Comparison of ENCODE assay signal across 8 cellular contexts in genomic region chr3:48555949-48556795, GRCh38. TPM values are rescaled to one million over a fixed set of nuclear protein-coding genes. Genes with fewer than 3 reads are reported as not detected.
DNase-seq lines count a peak whose midpoint lies in the region; ATAC-seq and TF ChIP-seq lines count a peak whose summit lies in the region.

No MANE protein-coding gene starts in this region.

- H3K27me3 Mint-ChIP-seq in T-helper 1 cell treated with Interleukin-12 subunit alpha and Interleukin-12 subunit beta and Interleukin-4 antibody, amounts not matched to agents 30 μg/mL and 1 μg/mL, for 36 hours (ENCODE audit: low read depth), result no peaks in the 10 kb centered on the region
- no peaks in the 10 kb centered on the region for H3K27me3 Mint-ChIP-seq in activated CD4-positive, alpha-beta memory T cell treated with anti-CD3 and anti-CD28 coated beads for 36 hours

- CTCF ChIA-PET in activated CD4-positive, alpha-beta memory T cell treated with anti-CD3 and anti-CD28 coated beads for 36 hours (lab: Charles Lee), result interaction anchor here (0.6 to 5.6 kb wide), 14 partner anchors 7 to 769 kb away, joined by 3 to 58 read pairs (median 7); partner anchors contain the start of genes CCDC51, SLC26A6 and TMA7

- H3K9me3 Mint-ChIP-seq in T-helper 1 cell treated with Interleukin-12 subunit alpha and Interleukin-12 subunit beta and Interleukin-4 antibody, amounts not matched to agents 30 μg/mL and 1 μg/mL, for 36 hours, result no peaks in the 10 kb centered on the region
- H3K9me3 Mint-ChIP-seq in activated CD4-positive, alpha-beta memory T cell treated with anti-CD3 and anti-CD28 coated beads for 36 hours, result no peaks in the 10 kb centered on the region

- TF ChIP-seq CTCF in stomach (IDR thresholded peaks at IDR 0.05), result no peak

- POLR2A ChIA-PET in activated CD4-positive, alpha-beta memory T cell treated with anti-CD3 and anti-CD28 coated beads for 36 hours (lab: Charles Lee), result interaction anchor here (0.5 to 1.9 kb wide), 10 partner anchors 52 to 873 kb away, joined by 3 to 9 read pairs (median 4); partner anchors contain the start of genes NICN1, SHISA5 and SLC26A6

- peaks cover 7% of the 10 kb centered on the region for H3K4me1 ChIP-seq in iPS-15b (ENCODE audit: control insufficient read depth, insufficient read depth, low read length)
- H3K4me1 ChIP-seq in stomach, result peaks cover 36 to 69% (median 55%) of the 10 kb centered on the region in 4 donors

- 12 to 19% (median 15%) methylated on average over 14 to 29 of the region's 29 CpGs for WGBS in stomach, 5 donors

- no peak for TF ChIP-seq POLR2A in stomach (IDR thresholded peaks at IDR 0.05)

- H3K4me3 Mint-ChIP-seq in T-helper 1 cell treated with Interleukin-12 subunit alpha and Interleukin-12 subunit beta and Interleukin-4 antibody, amounts not matched to agents 30 μg/mL and 1 μg/mL, for 36 hours, result peak overlapping the region; percentile 94
- peak overlapping the region; percentile 83 for H3K4me3 Mint-ChIP-seq in activated CD4-positive, alpha-beta memory T cell treated with anti-CD3 and anti-CD28 coated beads for 36 hours

- H3K36me3 ChIP-seq in iPS-15b (ENCODE audit: control insufficient read depth, insufficient read depth, low read length) (peaks cover 6% of the 10 kb centered on the region), stomach (no peaks in the 10 kb centered on the region)

- no peak for TF ChIP-seq EP300 in stomach (IDR thresholded peaks at IDR 0.05)

- H3K27ac Mint-ChIP-seq in T-helper 1 cell treated with Interleukin-12 subunit alpha and Interleukin-12 subunit beta and Interleukin-4 antibody, amounts not matched to agents 30 μg/mL and 1 μg/mL, for 36 hours, result peak overlapping the region; percentile 72
- H3K27ac Mint-ChIP-seq in activated CD4-positive, alpha-beta memory T cell treated with anti-CD3 and anti-CD28 coated beads for 36 hours, result peak overlapping the region; percentile 42

- ATAC-seq in GM21423 (IDR thresholded peaks at IDR 0.05; ENCODE audit: unreplicated experiment), result no peak
- no peak for ATAC-seq in HG03280 (IDR thresholded peaks at IDR 0.05; ENCODE audit: unreplicated experiment)

- H3K27ac ChIP-seq in stomach, result peak overlapping the region; percentile 47 to 84 (median 75)

- intact Hi-C loops in activated CD4-positive, alpha-beta memory T cell treated with anti-CD3 and anti-CD28 coated beads for 36 hours (cut with micrococcal nuclease), result loop anchor here (1.0 to 5.0 kb wide), 5 partner anchors 49 to 451 kb away; partner anchors contain the start of genes CCDC51, CDC25A, TMA7 and WDR6
- intact Hi-C loops in stomach (cut with DNase I; ENCODE audit: low total_unique reads), result no loop called here

- H3K27me3 ChIP-seq in iPS-15b (ENCODE audit: control insufficient read depth, insufficient read depth, low read length) (no peaks in the 10 kb centered on the region), stomach (no peaks in the 10 kb centered on the region)

- peaks cover 13% of the 10 kb centered on the region for H3K36me3 Mint-ChIP-seq in T-helper 1 cell treated with Interleukin-12 subunit alpha and Interleukin-12 subunit beta and Interleukin-4 antibody, amounts not matched to agents 30 μg/mL and 1 μg/mL, for 36 hours (ENCODE audit: low read depth)
- peaks cover 3% of the 10 kb centered on the region for H3K36me3 Mint-ChIP-seq in activated CD4-positive, alpha-beta memory T cell treated with anti-CD3 and anti-CD28 coated beads for 36 hours

- peak overlapping the region; percentile 37 for H3K9ac ChIP-seq in iPS-15b (ENCODE audit: low read depth, low read length)

- DNase-seq in T-helper 1 cell, result no peak
- DNase-seq in activated CD4-positive, alpha-beta memory T cell treated with anti-CD3 and anti-CD28 coated beads for 36 hours, result no peak
- no peak for DNase-seq in stomach
- DNase-seq in NCI-H446 treated with DMSO at 0.1 percent for 48 hours (lab: John Stamatoyannopoulos, UW), result no peak

- H3K9me3 ChIP-seq in iPS-15b (ENCODE audit: control insufficient read depth, insufficient read depth, low read length) (no peaks in the 10 kb centered on the region), stomach (no peaks in the 10 kb centered on the region)

- peaks cover 42% of the 10 kb centered on the region for H3K4me1 Mint-ChIP-seq in T-helper 1 cell treated with Interleukin-12 subunit alpha and Interleukin-12 subunit beta and Interleukin-4 antibody, amounts not matched to agents 30 μg/mL and 1 μg/mL, for 36 hours (ENCODE audit: low read depth)
- H3K4me1 Mint-ChIP-seq in activated CD4-positive, alpha-beta memory T cell treated with anti-CD3 and anti-CD28 coated beads for 36 hours (ENCODE audit: low read depth), result peaks cover 16% of the 10 kb centered on the region

- peak overlapping the region; percentile 90 for H3K4me3 ChIP-seq in iPS-15b (ENCODE audit: low read depth, low read length)
- H3K4me3 ChIP-seq in stomach, result peak overlapping the region; percentile 50 to 71 (median 65)

RNA-seq across cellular contexts. Expression of gene PFKFB4, which starts 0.4 kb away (rescaled TPM):
- 10 to 100 TPM; 19.4 to 22.4 TPM for total RNA-seq in activated CD4-positive, alpha-beta memory T cell treated with anti-CD3 and anti-CD28 coated beads for 36 hours
- 1 to 10 TPM in 4 of 5 donors, not detected in 1; 1.0 to 9.6 (median 3.0) TPM for total RNA-seq in stomach
- polyA plus RNA-seq in stomach, result 1 to 10 TPM in 2 of 3 donors, under 1 TPM in 1; 0.61 to 3.2 (median 1.5) TPM

RNA-seq across cellular contexts. Expression of gene UCN2, which starts 7.4 kb away (rescaled TPM):
- not detected for total RNA-seq in activated CD4-positive, alpha-beta memory T cell treated with anti-CD3 and anti-CD28 coated beads for 36 hours
- under 1 TPM in 2 of 5 donors, not detected in 3; 0.37 to 0.58 TPM for total RNA-seq in stomach
- 1 to 10 TPM in 1 of 3 donors, under 1 TPM in 1, not detected in 1; 0.31 to 3.3 TPM for polyA plus RNA-seq in stomach

RNA-seq across cellular contexts. Expression of gene COL7A1, which starts 39.0 kb away (rescaled TPM):
- total RNA-seq in activated CD4-positive, alpha-beta memory T cell treated with anti-CD3 and anti-CD28 coated beads for 36 hours, result 1 to 10 TPM; 1.1 TPM
- 10 to 100 TPM in 2 of 5 donors, 1 to 10 TPM in 3; 1.8 to 75.3 (median 7.6) TPM for total RNA-seq in stomach
- polyA plus RNA-seq in stomach, result 100 to 1,000 TPM in 1 of 3 donors, 1 to 10 TPM in 2; 6.3 to 123 (median 7.7) TPM

RNA-seq across cellular contexts. Expression of gene SHISA5, which starts 52.2 kb away (rescaled TPM):
- total RNA-seq in activated CD4-positive, alpha-beta memory T cell treated with anti-CD3 and anti-CD28 coated beads for 36 hours, result 10 to 100 TPM; 88.9 to 93.1 TPM
- total RNA-seq in stomach, result 100 to 1,000 TPM in 1 of 5 donors, 10 to 100 TPM in 4; 43.4 to 182 (median 51.8) TPM
- polyA plus RNA-seq in stomach, result 100 to 1,000 TPM in 1 of 3 donors, 10 to 100 TPM in 2; 57.5 to 116 (median 58.7) TPM

RNA-seq across cellular contexts. Expression of gene UQCRC1, which starts 53.3 kb away (rescaled TPM):
- 100 to 1,000 TPM; 251 to 259 TPM for total RNA-seq in activated CD4-positive, alpha-beta memory T cell treated with anti-CD3 and anti-CD28 coated beads for 36 hours
- 100 to 1,000 TPM; 178 to 568 (median 259) TPM for total RNA-seq in stomach
- polyA plus RNA-seq in stomach, result 100 to 1,000 TPM; 218 to 347 (median 295) TPM
